ENCODE assay signal across 9 cellular contexts in the genomic region with DNA sequence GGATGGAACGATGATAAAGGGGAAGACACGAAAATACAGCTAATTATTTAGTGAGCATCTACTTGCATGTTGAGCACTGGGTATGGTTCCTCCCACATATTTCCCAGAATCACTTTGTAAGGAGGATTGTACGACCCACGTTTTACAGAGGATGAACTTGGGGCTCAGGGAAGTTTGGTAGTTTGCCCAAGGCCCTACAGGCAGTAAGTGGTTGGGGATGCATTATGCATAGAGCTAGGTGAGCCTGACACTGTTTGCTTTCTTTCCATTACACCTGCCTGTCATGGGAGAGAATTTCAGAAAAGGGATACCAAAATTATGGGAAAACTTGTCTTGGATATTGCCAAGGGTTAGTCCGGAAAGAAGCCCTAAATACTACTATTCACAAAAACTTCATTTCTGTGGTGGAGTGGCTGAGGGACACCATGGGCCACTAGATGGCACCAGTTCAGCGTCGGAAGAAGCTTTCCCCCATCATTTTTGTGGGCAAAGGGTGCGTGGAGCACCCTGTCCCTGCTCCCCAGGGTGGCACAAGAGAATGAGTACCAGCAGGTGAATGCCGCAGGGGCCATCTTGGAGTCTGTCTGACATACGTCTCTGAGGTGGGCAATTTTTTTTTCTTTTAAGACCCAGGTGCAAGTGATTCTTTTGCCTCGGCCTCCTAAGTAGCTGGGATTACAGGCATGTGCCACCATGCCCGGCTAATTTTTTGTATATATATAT. TPM values are rescaled to one million over a fixed set of nuclear protein-coding genes. Genes with fewer than 3 reads are reported as not detected.
DNase-seq lines count a peak whose midpoint lies in the region; ATAC-seq, FAIRE-seq and TF ChIP-seq lines count a peak whose summit lies in the region.
"Had no signal": no experiment of that assay in that cellular context is flagged by ENCODE, and none has a peak within 500 bp of the region (broad histone marks: within the 10 kb centered on the region; RNA-seq: fewer than 3 reads in every experiment).

No MANE protein-coding gene starts in this region.

- WGBS in esophagus squamous epithelium, 2 donors, result 34 to 37% methylated on average over 12 of the region's 12 CpGs

- no peaks in the 10 kb centered on the region for H3K4me1 Mint-ChIP-seq in CD4-positive, alpha-beta T cell (ENCODE audit: low read depth)
- peaks cover 13% of the 10 kb centered on the region for H3K4me1 Mint-ChIP-seq in neural progenitor cell

- H2AFZ ChIP-seq in neural progenitor cell (replicated peaks), result no peak overlapping the region

- H3F3A ChIP-seq in neural progenitor cell (ENCODE audit: low read depth), result no peaks in the 10 kb centered on the region

- peak; percentile 21 to 55 (median 36) for DNase-seq in CD4-positive, alpha-beta T cell
- peak; percentile 51 for DNase-seq in HPDE6-E6E7 (ENCODE audit: extremely low spot score)
- DNase-seq in NOMO-1 (lab: John Stamatoyannopoulos, UW; ENCODE audit: unreplicated experiment in 2 of 2), result peak; percentile 26 to 58
- DNase-seq in activated CD8-positive, alpha-beta memory T cell treated with anti-CD3 and anti-CD28 coated beads, Interleukin-2, amount 50 U/mL, for 48 hours, result peak; percentile 69
- DNase-seq in esophagus squamous epithelium (lab: John Stamatoyannopoulos, UW), result no peak
- peak; percentile 68 for DNase-seq in neural progenitor cell (ENCODE audit: low spot score)
- DNase-seq in urothelium cell line (ENCODE audit: low spot score), result peak; percentile 57
- no peak for DNase-seq in HuH-7.5 (ENCODE audit: low spot score)

- peak; percentile 82 for TF ChIP-seq CTCF in CD4-positive, alpha-beta T cell (IDR thresholded peaks at IDR 0.05)
- TF ChIP-seq CTCF in esophagus squamous epithelium (IDR thresholded peaks at IDR 0.05), result peak; percentile 60 to 78 (median 74)
- TF ChIP-seq CTCF in neural progenitor cell (IDR thresholded peaks at IDR 0.05), result peak; percentile 97

- POLR2A ChIA-PET in CD4-positive, alpha-beta T cell (lab: Charles Lee), result interaction anchor here (1.0 kb wide), 1 partner anchor 350 kb away, joined by 3 read pairs; no protein-coding TSS in a partner anchor

- FAIRE-seq in urothelium cell line (lab: Jason Lieb, UNC), result no peak

- TF ChIP-seq POLR2A in esophagus squamous epithelium (IDR thresholded peaks at IDR 0.05), result no peak

- no peak overlapping the region for H3K27ac Mint-ChIP-seq in CD4-positive, alpha-beta T cell
- no peak overlapping the region for H3K27ac Mint-ChIP-seq in neural progenitor cell

- no peaks in the 10 kb centered on the region for H4K20me1 ChIP-seq in neural progenitor cell (ENCODE audit: low read depth)

- H3K27me3 Mint-ChIP-seq in CD4-positive, alpha-beta T cell, result peaks cover 27% of the 10 kb centered on the region
- H3K27me3 Mint-ChIP-seq in neural progenitor cell (ENCODE audit: insufficient read depth, low read depth), result peaks cover 13% of the 10 kb centered on the region

- H3K9me3 Mint-ChIP-seq in CD4-positive, alpha-beta T cell, result no peaks in the 10 kb centered on the region
- H3K9me3 Mint-ChIP-seq in neural progenitor cell, result peaks cover 3% of the 10 kb centered on the region

- no peaks in the 10 kb centered on the region for H3K9me3 ChIP-seq in CD4-positive, alpha-beta T cell (ENCODE audit: control insufficient read depth, low read length)
- no peaks in the 10 kb centered on the region for H3K9me3 ChIP-seq in esophagus squamous epithelium
- H3K9me3 ChIP-seq in neural progenitor cell (ENCODE audit: low read depth), result no peaks in the 10 kb centered on the region
- H3K9me3 ChIP-seq: neutrophil had no signal

- H3K4me3 ChIP-seq in esophagus squamous epithelium, result no peak overlapping the region
- no peak overlapping the region for H3K4me3 ChIP-seq in neural progenitor cell

- H3K79me2 ChIP-seq in neural progenitor cell (ENCODE audit: low read depth), result no peaks in the 10 kb centered on the region

- no peak overlapping the region for H3K4me3 Mint-ChIP-seq in CD4-positive, alpha-beta T cell
- H3K4me3 Mint-ChIP-seq in neural progenitor cell, result no peak overlapping the region

- no peak overlapping the region for H3K4me2 ChIP-seq in neural progenitor cell

- H3K4me1 ChIP-seq in esophagus squamous epithelium, result no peaks in the 10 kb centered on the region
- H3K4me1 ChIP-seq in neural progenitor cell, result no peaks in the 10 kb centered on the region

- no peaks in the 10 kb centered on the region for H3K36me3 Mint-ChIP-seq in CD4-positive, alpha-beta T cell (ENCODE audit: low read depth)
- no peaks in the 10 kb centered on the region for H3K36me3 Mint-ChIP-seq in neural progenitor cell

- no peak overlapping the region for H3K27ac ChIP-seq in CD4-positive, alpha-beta T cell (ENCODE audit: low read depth, low read length)
- H3K27ac ChIP-seq in esophagus squamous epithelium (no peak overlapping the region), neural progenitor cell (no peak overlapping the region)
- H3K27ac ChIP-seq: neutrophil had no signal

- H3K27me3 ChIP-seq in CD4-positive, alpha-beta T cell (ENCODE audit: control insufficient read depth, insufficient read depth, low read length), result no peaks in the 10 kb centered on the region
- H3K27me3 ChIP-seq in esophagus squamous epithelium (peaks cover 0 to 4% (median 0%) of the 10 kb centered on the region in 4 donors), neural progenitor cell (no peaks in the 10 kb centered on the region)

- CTCF ChIA-PET in CD4-positive, alpha-beta T cell (lab: Charles Lee), result interaction anchor here (0.6 to 4.1 kb wide), 8 partner anchors 9 to 846 kb away, joined by 3 to 42 read pairs (median 3); partner anchors contain the start of gene C18orf32

- H3K36me3 ChIP-seq in esophagus squamous epithelium (no peaks in the 10 kb centered on the region), neural progenitor cell (no peaks in the 10 kb centered on the region)
- H3K36me3 ChIP-seq: neutrophil had no signal

- intact Hi-C loops in CD4-positive, alpha-beta T cell (cut with DNase I, micrococcal nuclease), result loop anchor here (1.0 to 10.0 kb wide), 6 partner anchors 257 to 847 kb away; no protein-coding TSS in a partner anchor
- intact Hi-C loops in esophagus squamous epithelium (cut with DNase I), result loop anchor here (10.0 kb wide), 1 partner anchor 344 kb away; no protein-coding TSS in a partner anchor

- no peak overlapping the region for H3K9ac ChIP-seq in neural progenitor cell

- peak; percentile 68 for ATAC-seq in CD4-positive, alpha-beta T cell (ENCODE audit: poor library complexity)

RNA-seq across cellular contexts. Expression of gene RPL17, which starts 18.3 kb away (rescaled TPM):
- 1,000 to 10,000 TPM; 3,011 to 3,031 TPM for total RNA-seq in CD4-positive, alpha-beta T cell
- total RNA-seq in esophagus squamous epithelium (1,000 to 10,000 TPM in 3 of 4 donors, 100 to 1,000 TPM in 1; 539 to 2,824 (median 1,781) TPM), neural progenitor cell (ENCODE audit: low replicate concordance) (3,661 and 4,399 TPM in 2 replicates)

RNA-seq across cellular contexts. Expression of gene C18orf32, which starts 23.5 kb away (rescaled TPM):
- 10 to 100 TPM; 38.2 to 40.1 TPM for total RNA-seq in CD4-positive, alpha-beta T cell
- total RNA-seq in esophagus squamous epithelium (10 to 100 TPM; 13.6 to 25.6 (median 19.6) TPM), neural progenitor cell (ENCODE audit: low replicate concordance) (41.2 and 72.4 TPM in 2 replicates)

RNA-seq across cellular contexts. Expression of gene DYM, which starts 50.1 kb away (rescaled TPM):
- 10 to 100 TPM; 45.3 to 48.2 TPM for total RNA-seq in CD4-positive, alpha-beta T cell
- 10 to 100 TPM; 23.9 to 63.7 (median 55.1) TPM for total RNA-seq in esophagus squamous epithelium
- total RNA-seq in neural progenitor cell (ENCODE audit: low replicate concordance), result 46.8 and 53.4 TPM in 2 replicates

RNA-seq across cellular contexts. Expression of gene LIPG, which starts 51.3 kb away (rescaled TPM):
- not detected for total RNA-seq in CD4-positive, alpha-beta T cell
- total RNA-seq in esophagus squamous epithelium (10 to 100 TPM in 1 of 4 donors, 1 to 10 TPM in 1, under 1 TPM in 2; 0.12 to 13.9 (median 2.1) TPM), neural progenitor cell (ENCODE audit: low replicate concordance) (3.7 and 13.2 TPM in 2 replicates)

Comparison
In these comparisons a context has a peak if more than half of its experiments do, and no peak if none do; other contexts are left out.
1. DNase-seq: peak in CD4-positive, alpha-beta T cell (10 of 10), HPDE6-E6E7 (single experiment), NOMO-1 (2 of 2), activated CD8-positive, alpha-beta memory T cell treated with anti-CD3 and anti-CD28 coated beads, Interleukin-2, amount 50 U/mL, for 48 hours (single experiment), neural progenitor cell (single experiment) and urothelium cell line (single experiment); none in esophagus squamous epithelium (single experiment) and HuH-7.5 (single experiment).
2. Peak in every context shown above with its lines, with median percentiles within 50 percentile points of each other: CTCF ChIP-seq.